In the genomic region with DNA sequence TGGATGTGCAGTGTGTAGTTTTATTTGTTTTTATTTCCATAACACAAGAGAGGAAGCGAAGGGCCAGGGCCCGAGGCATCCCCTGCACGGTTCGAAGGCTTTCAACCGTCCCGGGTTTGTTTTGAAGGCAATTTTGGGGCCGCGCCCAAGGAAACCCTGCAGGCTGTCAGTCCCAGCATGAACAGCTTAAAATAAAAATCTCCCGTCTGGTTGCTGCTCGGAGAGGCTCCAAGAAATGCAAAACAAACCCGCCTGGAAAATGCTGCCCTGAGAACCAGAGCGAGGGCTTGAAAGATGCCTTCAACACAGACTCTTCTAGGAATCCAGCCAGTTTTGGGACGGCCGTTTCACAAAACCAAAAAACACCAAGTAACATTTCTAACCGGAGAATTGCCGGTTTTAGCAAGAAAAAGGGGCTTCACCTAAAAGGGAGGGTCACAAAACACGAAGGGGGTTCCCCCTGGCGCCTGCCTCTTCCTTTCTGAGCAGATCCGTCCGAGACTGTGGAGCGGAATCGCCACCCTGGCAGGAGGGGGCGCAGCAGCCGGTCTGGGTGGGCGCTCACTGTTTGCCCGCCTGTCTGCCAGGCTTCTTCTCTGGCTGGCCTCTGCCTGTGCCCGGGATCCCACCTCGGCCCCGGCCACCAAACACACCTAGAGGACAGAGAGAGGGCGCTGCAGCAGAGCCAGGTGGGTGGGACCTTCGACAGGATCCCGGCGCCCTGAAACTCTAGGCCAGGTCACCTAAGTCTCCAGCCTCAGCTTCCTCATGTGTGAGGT, we compare ENCODE assay signal across 9 cellular contexts. TPM values are rescaled to one million over a fixed set of nuclear protein-coding genes. Genes with fewer than 3 reads are reported as not detected.
DNase-seq lines count a peak whose midpoint lies in the region; ATAC-seq, FAIRE-seq and TF ChIP-seq lines count a peak whose summit lies in the region.
"Had no signal": no experiment of that assay in that cellular context is flagged by ENCODE, and none has a peak within 500 bp of the region (broad histone marks: within the 10 kb centered on the region; RNA-seq: fewer than 3 reads in every experiment).

No MANE protein-coding gene starts in this region.

- no peaks in the 10 kb centered on the region for H3K9me3 ChIP-seq in heart left ventricle
- no peaks in the 10 kb centered on the region for H3K9me3 ChIP-seq in GM12878 (replicated peaks; ENCODE audit: control insufficient read depth, insufficient read depth, low read length)
- no peaks in the 10 kb centered on the region for H3K9me3 ChIP-seq in uterus
- H3K9me3 ChIP-seq in WERI-Rb-1 (ENCODE audit: severe bottlenecking): no peaks in the 10 kb centered on the region

- H3K4me2 ChIP-seq in GM12878 (ENCODE audit: control insufficient read depth, insufficient read depth): peak overlapping the region; percentile 32
- H3K4me2 ChIP-seq: KMS-11 had no signal

- in situ Hi-C loops in GM12878 (cut with MboI): no loop called here

- DNase-seq in heart left ventricle: peak in 1 of 5 donors; percentile 56
- DNase-seq in Right ventricle myocardium inferior (ENCODE audit: missing footprints): no peak
- DNase-seq in GM12878 (ENCODE audit: low read depth, low spot score): no peak
- peak; percentile 31 for DNase-seq in midbrain (lab: John Stamatoyannopoulos, UW)
- peak in 1 of 2 donors; percentile 62 for DNase-seq in uterus
- no peak for DNase-seq in NCI-H2171 (lab: John Stamatoyannopoulos, UW)
- DNase-seq in HEK293T (ENCODE audit: extremely low spot score): no peak
- DNase-seq in WERI-Rb-1: no peak

- CTCF ChIA-PET in GM12878 (lab: Yijun Ruan, JAX) (interaction anchor here (0.6 to 1.0 kb wide), 3 partner anchors 15 to 27 kb away, joined by 3 to 9 read pairs (median 3); no protein-coding TSS in a partner anchor), HEK293T (lab: Yijun Ruan, JAX) (no interaction called here)

- POLR2A ChIA-PET in GM12878 (lab: Charles Lee): interaction anchor here (0.6 to 2.2 kb wide), 5 partner anchors 10 to 27 kb away, joined by 3 to 9 read pairs (median 3); partner anchors contain the start of genes JUND and LSM4
- POLR2A ChIA-PET in HEK293T (lab: Yijun Ruan, JAX): interaction anchor here (0.7 to 0.9 kb wide), 2 partner anchors 25 to 27 kb away, joined by 3 to 6 read pairs; partner anchors contain the start of gene JUND

- peak in 1 of 12 donors; percentile 9 for TF ChIP-seq CTCF in heart left ventricle (IDR thresholded peaks at IDR 0.05)
- TF ChIP-seq CTCF in GM12878 (IDR thresholded peaks at IDR 0.05 in 2 of 3, conservative IDR thresholded peaks at IDR 0.05 in 1 of 3; ENCODE audit: control insufficient read depth in 2 of 3, extremely low read depth in 1 of 3, insufficient read depth in 1 of 3, low read depth in 3 of 3, low read length in 3 of 3): 0 out of 6 replicates have a peak, but pooled peaks of 1 of the 3 experiments have one; percentile 7
- peak in 1 of 4 experiments; percentile 12 for TF ChIP-seq CTCF in uterus (IDR thresholded peaks at IDR 0.05)
- TF ChIP-seq CTCF in WERI-Rb-1 (IDR thresholded peaks at IDR 0.05; ENCODE audit: low read depth, low read length): no peak

- no peaks in the 10 kb centered on the region for H3K27me3 ChIP-seq in heart left ventricle
- no peaks in the 10 kb centered on the region for H3K27me3 ChIP-seq in GM12878 (replicated peaks in 1 of 2; ENCODE audit: control insufficient read depth in 2 of 2, insufficient read depth in 2 of 2, low read length in 1 of 2)
- H3K27me3 ChIP-seq in uterus: no peaks in the 10 kb centered on the region
- H3K27me3 ChIP-seq in WERI-Rb-1 (ENCODE audit: insufficient read depth, low read depth, severe bottlenecking): no peaks in the 10 kb centered on the region

- peaks cover 0 to 57% (median 9%) of the 10 kb centered on the region in 9 donors for H3K36me3 ChIP-seq in heart left ventricle
- H3K36me3 ChIP-seq in GM12878 (ENCODE audit: control insufficient read depth in 2 of 2, insufficient read depth in 2 of 2, low read length in 1 of 2): peaks cover 3 to 25% of the 10 kb centered on the region in 2 experiments; a peak in 3 of 4 replicates
- H3K36me3 ChIP-seq in uterus: no peaks in the 10 kb centered on the region
- peaks cover 62% of the 10 kb centered on the region for H3K36me3 ChIP-seq in WERI-Rb-1

- intact Hi-C loops in heart left ventricle (cut with DNase I) (no loop called here), Right ventricle myocardium inferior (cut with DNase I) (no loop called here), GM12878 (cut with micrococcal nuclease; ENCODE audit: unreplicated experiment) (no loop called here), uterus (cut with DNase I; ENCODE audit: low total_unique reads) (no loop called here)

- TF ChIP-seq POLR2A in heart left ventricle (IDR thresholded peaks at IDR 0.05) (no peak), GM12878 (IDR thresholded peaks at IDR 0.05; ENCODE audit: low read depth, low read length) (no peak), uterus (IDR thresholded peaks at IDR 0.05) (no peak)

- no peak overlapping the region for H2AFZ ChIP-seq in GM12878 (ENCODE audit: control insufficient read depth, low read depth, low read length)

- no peak for TF ChIP-seq RAD21 in GM12878 (IDR thresholded peaks at IDR 0.05; ENCODE audit: insufficient read depth, low read depth, low read length)

- peaks cover 11 to 60% (median 42%) of the 10 kb centered on the region in 12 donors for H3K4me1 ChIP-seq in heart left ventricle
- H3K4me1 ChIP-seq in GM12878 (ENCODE audit: control insufficient read depth, insufficient read depth, low read length): peaks cover 22% of the 10 kb centered on the region
- peaks cover 5 to 24% of the 10 kb centered on the region in 2 donors for H3K4me1 ChIP-seq in uterus

- SMC1A ChIA-PET in GM12878 (lab: Charles Lee; ENCODE audit: uncharacterized antibody, unreplicated experiment): interaction anchor here (1.0 to 1.2 kb wide), 2 partner anchors 8 to 28 kb away, joined by 3 to 5 read pairs; no protein-coding TSS in a partner anchor

- ATAC-seq in heart left ventricle (no peak), Right ventricle myocardium inferior (no peak), GM12878 (no peak)

- RAD21 ChIA-PET in GM12878 (lab: Charles Lee; ENCODE audit: unreplicated experiment): interaction anchor here (1.0 to 1.1 kb wide), 4 partner anchors 15 to 27 kb away, joined by 3 to 4 read pairs (median 3); partner anchors contain the start of gene LSM4

- 76 to 87% (median 79%) methylated on average over 29 to 33 of the region's 33 CpGs for WGBS in heart left ventricle, 4 donors
- WGBS in GM12878 (ENCODE audit: insufficient coverage, insufficient replicate concordance, low lambda C conversion rate, missing lambda C conversion rate): 10% methylated on average over 33 of the region's 33 CpGs

- peaks cover 20% of the 10 kb centered on the region for H3K79me2 ChIP-seq in GM12878 (ENCODE audit: control insufficient read depth, insufficient read depth, low read length)

- FAIRE-seq in GM12878 (lab: Jason Lieb, UNC): no peak

- BruUV-seq in GM12878 (replicated peaks; lab: Mats Ljungman, UMichigan): no TSS peak

- no peak for TF ChIP-seq EP300 in GM12878 (IDR thresholded peaks at IDR 0.05; ENCODE audit: borderline replicate concordance in 1 of 2, control insufficient read depth in 1 of 2, low read depth in 2 of 2, low read length in 2 of 2)

- no peak overlapping the region for H3K4me3 ChIP-seq in heart left ventricle
- H3K4me3 ChIP-seq in GM12878: no peak overlapping the region; the same call in 1 of the 2 replicates
- H3K4me3 ChIP-seq in uterus: no peak overlapping the region
- H3K4me3 ChIP-seq in WERI-Rb-1 (ENCODE audit: low read depth, low read length): no peak overlapping the region

- H3K27ac ChIP-seq in heart left ventricle (peak overlapping the region in 11 of 12 donors; percentile 39 to 100 (median 99)), GM12878 (ENCODE audit: control insufficient read depth, insufficient read depth) (peak overlapping the region; percentile 56), uterus (peak overlapping the region; percentile 100), WERI-Rb-1 (no peak overlapping the region)
- H3K27ac ChIP-seq: KMS-11 had no signal

- no peak overlapping the region for H3K9ac ChIP-seq in GM12878 (ENCODE audit: control insufficient read depth, insufficient read depth, low read length)
- H3K9ac ChIP-seq: KMS-11 had no signal

- no peaks in the 10 kb centered on the region for H4K20me1 ChIP-seq in GM12878 (ENCODE audit: control insufficient read depth, insufficient read depth)

RNA-seq across cellular contexts. Expression of gene LSM4, which starts 15.8 kb away (rescaled TPM):
- total RNA-seq in heart left ventricle: 100 to 1,000 TPM in 5 of 9 donors, 10 to 100 TPM in 4; 65.8 to 167 (median 101) TPM
- 100 to 1,000 TPM; 127 to 171 TPM for polyA plus RNA-seq in heart left ventricle
- 106 TPM for total RNA-seq in Right ventricle myocardium inferior
- total RNA-seq in GM12878 (2013; cell fraction: nucleolus; rRNA removed): 19.7 and 29.3 TPM in 2 replicates
- 430 and 457 TPM in 2 replicates for total RNA-seq in GM12878 (2014; rRNA removed)
- total RNA-seq in GM12878 (2014; rRNA removed; fragmentation: Illumina TruSeq; extraction: Trizol): 163 and 186 TPM in 2 replicates
- total RNA-seq in GM12878 (2021): 248 and 251 TPM in 2 replicates
- polyA plus RNA-seq in GM12878 (2011; ENCODE audit: low read depth): 28.1 TPM
- polyA plus RNA-seq in GM12878 (2011; rRNA removed): 95.6 and 140 TPM in 2 replicates
- 186 and 318 TPM in 2 replicates for polyA plus RNA-seq in GM12878 (2011; cell fraction: cytosol; rRNA removed)
- polyA plus RNA-seq in GM12878 (2011; cell fraction: nucleus; rRNA removed): 124 and 152 TPM in 2 replicates
- polyA plus RNA-seq in GM12878 (2012): 117 and 128 TPM in 2 replicates
- polyA plus RNA-seq in GM12878 (2014; fragmentation: Illumina TruSeq; extraction: Trizol): 59.2 and 86.6 TPM in 2 replicates
- 10 to 100 TPM; 12.6 to 38.2 TPM for polyA plus RNA-seq in GM12878 (2014; fragmentation: Nextera tagmentation; extraction: Ambion mirVana)
- 439 and 477 TPM in 2 replicates for polyA plus RNA-seq in GM12878 (2014; rRNA removed)
- polyA plus RNA-seq in GM12878 (2016; fragmentation: Nextera tagmentation; extraction: Ambion mirVana): 100 to 1,000 TPM; 628 to 652 TPM
- polyA minus RNA-seq in GM12878 (2011; rRNA and poly(A)+ RNA removed): 21.9 and 42.9 TPM in 2 replicates
- 25.9 and 27.1 TPM in 2 replicates for polyA minus RNA-seq in GM12878 (2011; cell fraction: cytosol; rRNA and poly(A)+ RNA removed)
- 19.8 and 31.0 TPM in 2 replicates for polyA minus RNA-seq in GM12878 (2011; cell fraction: nucleus; rRNA and poly(A)+ RNA removed)
- total RNA-seq in uterus: 100 to 1,000 TPM in 1 of 4 donors, 10 to 100 TPM in 2, 1 to 10 TPM in 1; 8.8 to 120 (median 64.2) TPM

RNA-seq across cellular contexts. Expression of gene JUND, which starts 25.7 kb away (rescaled TPM):
- total RNA-seq in heart left ventricle: 100 to 1,000 TPM in 7 of 9 donors, 10 to 100 TPM in 2; 80.2 to 352 (median 137) TPM
- polyA plus RNA-seq in heart left ventricle: 100 to 1,000 TPM; 114 to 236 TPM
- 113 TPM for total RNA-seq in Right ventricle myocardium inferior
- total RNA-seq in GM12878 (2013; cell fraction: nucleolus; rRNA removed): 50.9 and 51.1 TPM in 2 replicates
- 91.3 and 116 TPM in 2 replicates for total RNA-seq in GM12878 (2014; rRNA removed)
- 16.9 and 19.1 TPM in 2 replicates for total RNA-seq in GM12878 (2014; rRNA removed; fragmentation: Illumina TruSeq; extraction: Trizol)
- total RNA-seq in GM12878 (2021): 164 and 176 TPM in 2 replicates
- 5.4 TPM for polyA plus RNA-seq in GM12878 (2011; ENCODE audit: low read depth)
- polyA plus RNA-seq in GM12878 (2011; rRNA removed): 9.2 and 18.6 TPM in 2 replicates
- polyA plus RNA-seq in GM12878 (2011; cell fraction: cytosol; rRNA removed): 36.2 and 90.3 TPM in 2 replicates
- polyA plus RNA-seq in GM12878 (2011; cell fraction: nucleus; rRNA removed): 64.3 and 75.7 TPM in 2 replicates
- polyA plus RNA-seq in GM12878 (2012): 68.6 and 81.1 TPM in 2 replicates
- 20.3 and 26.8 TPM in 2 replicates for polyA plus RNA-seq in GM12878 (2014; fragmentation: Illumina TruSeq; extraction: Trizol)
- polyA plus RNA-seq in GM12878 (2014; fragmentation: Nextera tagmentation; extraction: Ambion mirVana): 10 to 100 TPM; 11.2 to 16.0 TPM
- 148 and 166 TPM in 2 replicates for polyA plus RNA-seq in GM12878 (2014; rRNA removed)
- polyA plus RNA-seq in GM12878 (2016; fragmentation: Nextera tagmentation; extraction: Ambion mirVana): 1 to 10 TPM; 7.4 to 9.1 TPM
- 22.5 and 61.2 TPM in 2 replicates for polyA minus RNA-seq in GM12878 (2011; rRNA and poly(A)+ RNA removed)
- polyA minus RNA-seq in GM12878 (2011; cell fraction: cytosol; rRNA and poly(A)+ RNA removed): 55.2 and 60.1 TPM in 2 replicates
- polyA minus RNA-seq in GM12878 (2011; cell fraction: nucleus; rRNA and poly(A)+ RNA removed): 70.8 and 116 TPM in 2 replicates
- total RNA-seq in uterus: 100 to 1,000 TPM; 152 to 386 (median 290) TPM

RNA-seq across cellular contexts. Expression of gene IQCN, which starts 32.8 kb away (rescaled TPM):
- 1 to 10 TPM in 4 of 9 donors, under 1 TPM in 5; 0.24 to 2.4 (median 0.75) TPM for total RNA-seq in heart left ventricle
- 1 to 10 TPM in 1 of 2 donors, under 1 TPM in 1; 0.28 to 2.8 TPM for polyA plus RNA-seq in heart left ventricle
- total RNA-seq in Right ventricle myocardium inferior: 0.43 TPM
- 0.27 and 0.29 TPM in 2 replicates for total RNA-seq in GM12878 (2013; cell fraction: nucleolus; rRNA removed)
- 0.23 and 0.27 TPM in 2 replicates for total RNA-seq in GM12878 (2014; rRNA removed)
- 0.27 and 0.28 TPM in 2 replicates for total RNA-seq in GM12878 (2014; rRNA removed; fragmentation: Illumina TruSeq; extraction: Trizol)
- 0.54 and 0.64 TPM in 2 replicates for total RNA-seq in GM12878 (2021)
- 0.73 TPM for polyA plus RNA-seq in GM12878 (2011; ENCODE audit: low read depth)
- 0.01 TPM in 1 of 2 replicates, not detected in the other for polyA plus RNA-seq in GM12878 (2011; rRNA removed)
- under 0.01 and 0.02 TPM in 2 replicates for polyA plus RNA-seq in GM12878 (2011; cell fraction: cytosol; rRNA removed)
- 0.19 and 0.22 TPM in 2 replicates for polyA plus RNA-seq in GM12878 (2011; cell fraction: nucleus; rRNA removed)
- polyA plus RNA-seq in GM12878 (2012): 0.67 and 0.68 TPM in 2 replicates
- 0.08 and 0.19 TPM in 2 replicates for polyA plus RNA-seq in GM12878 (2014; fragmentation: Illumina TruSeq; extraction: Trizol)
- polyA plus RNA-seq in GM12878 (2014; fragmentation: Nextera tagmentation; extraction: Ambion mirVana): not detected
- 0.45 and 0.72 TPM in 2 replicates for polyA plus RNA-seq in GM12878 (2014; rRNA removed)
- under 1 TPM in 1 of 2 experiments, not detected in 1; 0.07 TPM for polyA plus RNA-seq in GM12878 (2016; fragmentation: Nextera tagmentation; extraction: Ambion mirVana)
- 0.05 and 0.07 TPM in 2 replicates for polyA minus RNA-seq in GM12878 (2011; rRNA and poly(A)+ RNA removed)
- polyA minus RNA-seq in GM12878 (2011; cell fraction: cytosol; rRNA and poly(A)+ RNA removed): not detected in 2 replicates
- polyA minus RNA-seq in GM12878 (2011; cell fraction: nucleus; rRNA and poly(A)+ RNA removed): 0.12 and 0.38 TPM in 2 replicates
- 10 to 100 TPM in 1 of 4 donors, 1 to 10 TPM in 3; 1.0 to 41.1 (median 3.0) TPM for total RNA-seq in uterus

RNA-seq across cellular contexts. Expression of gene PGPEP1, which starts 33.3 kb away (rescaled TPM):
- 10 to 100 TPM; 22.5 to 58.6 (median 44.6) TPM for total RNA-seq in heart left ventricle
- polyA plus RNA-seq in heart left ventricle: 10 to 100 TPM; 26.7 to 31.8 TPM
- total RNA-seq in Right ventricle myocardium inferior: 29.3 TPM
- 50.5 and 53.8 TPM in 2 replicates for total RNA-seq in GM12878 (2013; cell fraction: nucleolus; rRNA removed)
- total RNA-seq in GM12878 (2014; rRNA removed): 14.6 and 15.5 TPM in 2 replicates
- total RNA-seq in GM12878 (2014; rRNA removed; fragmentation: Illumina TruSeq; extraction: Trizol): 22.8 and 25.1 TPM in 2 replicates
- total RNA-seq in GM12878 (2021): 37.9 and 39.4 TPM in 2 replicates
- 15.9 TPM for polyA plus RNA-seq in GM12878 (2011; ENCODE audit: low read depth)
- 21.4 and 33.7 TPM in 2 replicates for polyA plus RNA-seq in GM12878 (2011; rRNA removed)
- polyA plus RNA-seq in GM12878 (2011; cell fraction: cytosol; rRNA removed): 31.7 and 40.5 TPM in 2 replicates
- 39.9 and 44.3 TPM in 2 replicates for polyA plus RNA-seq in GM12878 (2011; cell fraction: nucleus; rRNA removed)
- 21.5 and 32.3 TPM in 2 replicates for polyA plus RNA-seq in GM12878 (2012)
- polyA plus RNA-seq in GM12878 (2014; fragmentation: Illumina TruSeq; extraction: Trizol): 11.3 and 14.4 TPM in 2 replicates
- polyA plus RNA-seq in GM12878 (2014; fragmentation: Nextera tagmentation; extraction: Ambion mirVana): 10 to 100 TPM; 13.8 to 13.9 TPM
- polyA plus RNA-seq in GM12878 (2014; rRNA removed): 18.2 and 20.7 TPM in 2 replicates
- 10 to 100 TPM; 15.9 to 20.5 TPM for polyA plus RNA-seq in GM12878 (2016; fragmentation: Nextera tagmentation; extraction: Ambion mirVana)
- polyA minus RNA-seq in GM12878 (2011; rRNA and poly(A)+ RNA removed): 61.1 and 73.8 TPM in 2 replicates
- polyA minus RNA-seq in GM12878 (2011; cell fraction: cytosol; rRNA and poly(A)+ RNA removed): 14.3 and 17.2 TPM in 2 replicates
- polyA minus RNA-seq in GM12878 (2011; cell fraction: nucleus; rRNA and poly(A)+ RNA removed): 14.3 and 22.0 TPM in 2 replicates
- total RNA-seq in uterus: 10 to 100 TPM; 21.2 to 67.9 (median 38.1) TPM
